1 cellular context compared by ENCODE assay signal in the genomic region with DNA sequence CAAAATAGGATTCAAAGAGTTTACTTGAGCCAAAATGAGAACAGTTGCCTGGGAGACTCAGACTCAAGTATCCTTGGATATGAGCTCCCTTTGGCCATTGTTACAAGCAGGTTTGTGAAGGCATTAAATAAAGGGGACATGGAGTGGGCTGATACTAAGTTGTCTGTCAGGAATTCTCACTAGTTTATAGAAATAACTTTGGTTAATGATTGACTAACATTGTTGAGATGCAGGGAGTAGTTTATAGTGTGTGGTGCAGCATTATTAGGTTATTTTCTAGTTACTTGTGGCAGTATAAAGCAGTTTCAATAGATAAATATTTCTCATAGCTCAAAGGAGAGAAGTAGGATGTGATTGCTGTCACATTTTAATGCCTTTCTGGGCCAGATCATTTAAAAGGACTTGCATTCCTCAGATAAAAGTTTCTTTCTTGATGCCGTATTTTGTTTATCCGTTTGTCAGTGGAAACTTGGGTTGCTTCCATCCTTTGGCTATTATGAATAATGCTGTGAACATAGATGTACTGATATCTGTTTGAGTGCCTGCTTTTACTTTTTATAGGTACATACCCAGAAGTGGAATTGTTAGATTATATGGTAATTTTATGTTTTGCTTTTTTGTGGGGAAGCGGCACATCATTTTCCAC.
TF ChIP-seq lines count a peak whose summit lies in the region.

No MANE protein-coding gene starts in this region.

TF ChIP-seq in endothelial cell of umbilical vein, 7 proteins besides CTCF, POLR2A, EP300 and RAD21:
- TF ChIP-seq MYC (IDR thresholded peaks at IDR 0.05; ENCODE audit: low read depth, low read length): no peak
- no peak for TF ChIP-seq FOS (IDR thresholded peaks at IDR 0.05; ENCODE audit: borderline replicate concordance, insufficient read depth, low read length)
- TF ChIP-seq MAX (IDR thresholded peaks at IDR 0.05; ENCODE audit: insufficient read depth, insufficient read length): no peak
- TF ChIP-seq GATA2 (IDR thresholded peaks at IDR 0.05; ENCODE audit: insufficient read depth, insufficient read length, low read depth, low read length): no peak
- TF ChIP-seq POLR2AphosphoS5 (IDR thresholded peaks at IDR 0.05; ENCODE audit: insufficient read depth, low read depth, low read length): no peak
- TF ChIP-seq EZH2 (IDR thresholded peaks at IDR 0.05; ENCODE audit: borderline replicate concordance, low read depth, low read length, severe bottlenecking): no peak
- TF ChIP-seq JUN (IDR thresholded peaks at IDR 0.05; ENCODE audit: borderline replicate concordance, insufficient read depth, insufficient read length, low read depth): no peak
